Comparison of ENCODE assay signal across 14 cellular contexts in genomic region chr2:68745006-68745405, GRCh38. TPM values are rescaled to one million over a fixed set of nuclear protein-coding genes. Genes with fewer than 3 reads are reported as not detected.
DNase-seq lines count a peak whose midpoint lies in the region; ATAC-seq and TF ChIP-seq lines count a peak whose summit lies in the region.
"Had no signal": no experiment of that assay in that cellular context is flagged by ENCODE, and none has a peak within 500 bp of the region (broad histone marks: within the 10 kb centered on the region; RNA-seq: fewer than 3 reads in every experiment).

No MANE protein-coding gene starts in this region.

- intact Hi-C loops in MCF 10A (cut with micrococcal nuclease) (no loop called here), breast epithelium (cut with DNase I; ENCODE audit: low total_unique reads) (no loop called here), mammary epithelial cell (cut with micrococcal nuclease) (no loop called here)

- no peaks in the 10 kb centered on the region for H3K27me3 ChIP-seq in breast epithelium
- H3K27me3 ChIP-seq in mammary epithelial cell (ENCODE audit: insufficient read depth, low read length), result no peaks in the 10 kb centered on the region

- H3K36me3 ChIP-seq in breast epithelium, result no peaks in the 10 kb centered on the region
- no peaks in the 10 kb centered on the region for H3K36me3 ChIP-seq in mammary epithelial cell (ENCODE audit: insufficient read depth, low read length)
- H3K36me3 ChIP-seq: lower lobe of right lung had no signal

- in situ Hi-C loops in mammary epithelial cell (cut with MboI; ENCODE audit: low sequenced_read_pairs in 2 of 2), result loop anchor here in 1 of 2 donors (10.0 kb wide), 1 partner anchor 170 kb away; no protein-coding TSS in a partner anchor

- DNase-seq in MCF 10A (ENCODE audit: unreplicated experiment) (no peak), breast epithelium (ENCODE audit: low spot score in 2 of 2) (no peak), mammary epithelial cell (no peak), A172 (ENCODE audit: low spot score) (no peak), NCI-H2107 (lab: John Stamatoyannopoulos, UW) (no peak), hepatic stellate cell (ENCODE audit: low spot score) (no peak)
- DNase-seq in T-helper 2 cell treated with Interferon-gamma antibody and Interleukin-4, amounts not matched to agents 5 μg/mL and 100 μg/mL, for 36 hours (ENCODE audit: low spot score), result peak; percentile 59
- no peak for DNase-seq in stimulated activated naive CD8-positive, alpha-beta T cell treated with anti-CD3 and anti-CD28 coated beads, Interleukin-15, Interleukin-2, amounts not matched to agents 100 U/mL and 50 U/mL, for 24 hours
- DNase-seq: activated gamma-delta T cell treated with Interleukin-2 at 50 U/mL for 16 hours, cerebellar nuclear complex, lower lobe of right lung, NCI-H1048, NCI-H526 had no signal

- CTCF ChIA-PET in MCF 10A (lab: Yijun Ruan, JAX) (interaction anchor here (0.7 to 3.8 kb wide), 20 partner anchors 11 to 283 kb away, joined by 3 to 32 read pairs (median 5); partner anchors contain the start of genes APLF and ARHGAP25), mammary epithelial cell (lab: Charles Lee; ENCODE audit: low non-redundant PET) (interaction anchor here (0.6 to 0.8 kb wide), 2 partner anchors 176 to 278 kb away, joined by 4 to 6 read pairs; partner anchors contain the start of gene FBXO48)

- TF ChIP-seq POLR2A in breast epithelium (IDR thresholded peaks at IDR 0.05), result no peak

- H3K4me1 ChIP-seq in breast epithelium, result no peaks in the 10 kb centered on the region
- peaks cover 35% of the 10 kb centered on the region for H3K4me1 ChIP-seq in mammary epithelial cell (ENCODE audit: insufficient read depth, low read length)

- no peaks in the 10 kb centered on the region for H3K79me2 ChIP-seq in mammary epithelial cell (ENCODE audit: insufficient read depth, low read length)

- H3K4me3 Mint-ChIP-seq in MCF 10A (ENCODE audit: unreplicated experiment), result no peak overlapping the region
- peak overlapping the region; percentile 44 for H3K4me3 Mint-ChIP-seq in T-helper 2 cell treated with Interferon-gamma antibody and Interleukin-4, amounts not matched to agents 5 μg/mL and 100 μg/mL, for 36 hours

- H3K27ac ChIP-seq in breast epithelium, result no peak overlapping the region
- H3K27ac ChIP-seq in mammary epithelial cell (ENCODE audit: insufficient read depth, low read depth, low read length), result no peak overlapping the region
- H3K27ac ChIP-seq: lower lobe of right lung had no signal

- H3K27ac Mint-ChIP-seq in MCF 10A (ENCODE audit: low read depth, unreplicated experiment), result peak overlapping the region; percentile 7
- peak overlapping the region; percentile 65 for H3K27ac Mint-ChIP-seq in T-helper 2 cell treated with Interferon-gamma antibody and Interleukin-4, amounts not matched to agents 5 μg/mL and 100 μg/mL, for 36 hours

- H3K9ac ChIP-seq in mammary epithelial cell (ENCODE audit: insufficient read depth, low read length), result no peak overlapping the region

- H3K9me3 ChIP-seq in breast epithelium, result no peaks in the 10 kb centered on the region
- H3K9me3 ChIP-seq in mammary epithelial cell (replicated peaks; ENCODE audit: insufficient read depth, low read length), result no peaks in the 10 kb centered on the region
- H3K9me3 ChIP-seq: lower lobe of right lung had no signal

- H3K4me3 ChIP-seq in breast epithelium (no peak overlapping the region), mammary epithelial cell (replicated peaks in 1 of 3; ENCODE audit: insufficient read depth in 1 of 3, low read depth in 2 of 3, low read length in 3 of 3) (no peak overlapping the region)
- H3K4me3 ChIP-seq: lower lobe of right lung had no signal

- no peaks in the 10 kb centered on the region for H3K36me3 Mint-ChIP-seq in MCF 10A (ENCODE audit: insufficient read depth, unreplicated experiment)
- H3K36me3 Mint-ChIP-seq in T-helper 2 cell treated with Interferon-gamma antibody and Interleukin-4, amounts not matched to agents 5 μg/mL and 100 μg/mL, for 36 hours (ENCODE audit: low read depth), result peaks cover 67% of the 10 kb centered on the region

- BruUV-seq in MCF 10A (replicated peaks; lab: Mats Ljungman, UMichigan) (no TSS peak), mammary epithelial cell (replicated peaks; lab: Mats Ljungman, UMichigan) (no TSS peak)

- no peaks in the 10 kb centered on the region for H4K20me1 ChIP-seq in mammary epithelial cell (ENCODE audit: insufficient read depth, low read length)

- dilution Hi-C loops in mammary epithelial cell (cut with HindIII; ENCODE audit: low sequenced_read_pairs), result loop anchor here (25.0 kb wide), 1 partner anchor 167 kb away; no protein-coding TSS in a partner anchor

- peak overlapping the region; percentile 3 for H3K4me2 ChIP-seq in mammary epithelial cell (ENCODE audit: insufficient read depth, low read depth, low read length)

- H3K9me3 Mint-ChIP-seq in MCF 10A (ENCODE audit: unreplicated experiment), result no peaks in the 10 kb centered on the region
- no peaks in the 10 kb centered on the region for H3K9me3 Mint-ChIP-seq in T-helper 2 cell treated with Interferon-gamma antibody and Interleukin-4, amounts not matched to agents 5 μg/mL and 100 μg/mL, for 36 hours

- peak; percentile 78 for ATAC-seq in stimulated activated naive CD8-positive, alpha-beta T cell treated with anti-CD3 and anti-CD28 coated beads, Interleukin-15, Interleukin-2, amounts not matched to agents 100 U/mL and 50 U/mL, for 24 hours
- ATAC-seq: lower lobe of right lung, Right ventricle myocardium inferior had no signal

- H3K4me1 Mint-ChIP-seq in MCF 10A (ENCODE audit: insufficient read depth, unreplicated experiment), result peaks cover 29% of the 10 kb centered on the region
- H3K4me1 Mint-ChIP-seq in T-helper 2 cell treated with Interferon-gamma antibody and Interleukin-4, amounts not matched to agents 5 μg/mL and 100 μg/mL, for 36 hours (ENCODE audit: low read depth), result peaks cover 81% of the 10 kb centered on the region

- peak overlapping the region; percentile 58 for H2AFZ ChIP-seq in mammary epithelial cell (ENCODE audit: low read depth, low read length)

- POLR2A ChIA-PET in MCF 10A (lab: Yijun Ruan, JAX), result interaction anchor here (1.3 to 1.8 kb wide), 2 partner anchors 163 to 165 kb away, joined by 3 read pairs; no protein-coding TSS in a partner anchor

- H3K27me3 Mint-ChIP-seq in MCF 10A (ENCODE audit: insufficient read depth, unreplicated experiment), result no peaks in the 10 kb centered on the region
- H3K27me3 Mint-ChIP-seq in T-helper 2 cell treated with Interferon-gamma antibody and Interleukin-4, amounts not matched to agents 5 μg/mL and 100 μg/mL, for 36 hours (ENCODE audit: low read depth), result no peaks in the 10 kb centered on the region

- no peak for TF ChIP-seq CTCF in MCF 10A (IDR thresholded peaks at IDR 0.05; ENCODE audit: unreplicated experiment)
- no peak for TF ChIP-seq CTCF in breast epithelium (IDR thresholded peaks at IDR 0.05)
- no peak for TF ChIP-seq CTCF in mammary epithelial cell (conservative IDR thresholded peaks at IDR 0.05 in 1 of 2, IDR thresholded peaks at IDR 0.05 in 1 of 2; ENCODE audit: extremely low read depth in 1 of 2, insufficient read depth in 1 of 2, low read depth in 1 of 2, low read length in 2 of 2)

- WGBS in mammary epithelial cell (ENCODE audit: low coverage, missing lambda C conversion rate), result 38% methylated on average over 2 of the region's 2 CpGs

RNA-seq across cellular contexts. Expression of gene ARHGAP25, which starts 10.4 kb away (rescaled TPM):
- total RNA-seq in MCF 10A (2022) (0.93 TPM in 2 replicates), breast epithelium (10 to 100 TPM in 1 of 3 donors, 1 to 10 TPM in 2; 7.8 to 10.8 (median 9.5) TPM), mammary epithelial cell (10 to 100 TPM; 23.3 to 62.3 TPM)
- 44.5 TPM for polyA plus RNA-seq in mammary epithelial cell
- 69.8 TPM for polyA minus RNA-seq in mammary epithelial cell
- not detected in 2 replicates for total RNA-seq in A172 (2014; rRNA removed; shearing (Covaris generic))
